In the genomic region with DNA sequence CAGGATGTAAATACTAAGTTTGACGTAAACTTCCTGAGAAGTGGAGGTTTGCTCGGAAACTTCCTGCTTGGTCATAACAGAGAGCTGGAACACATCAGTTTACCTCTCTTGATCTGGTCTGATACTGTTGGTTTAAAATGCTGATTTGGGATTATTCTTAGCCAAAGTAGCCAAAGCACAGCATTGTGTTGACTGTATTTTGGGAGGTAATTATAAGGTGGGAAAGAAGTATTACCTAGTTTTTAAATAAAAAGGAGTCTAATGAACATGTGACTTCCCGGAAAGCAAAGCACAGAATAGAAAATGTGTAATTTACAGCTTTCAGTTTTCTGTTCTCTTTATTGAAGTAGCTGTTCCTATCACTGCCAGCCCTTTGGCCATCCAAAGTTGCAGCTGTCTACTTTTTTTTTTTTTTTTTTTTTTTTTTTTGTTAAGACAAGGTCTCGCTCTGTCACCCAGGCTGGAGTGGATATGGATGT, we compare ENCODE assay signal across 9 cellular contexts. TPM values are rescaled to one million over a fixed set of nuclear protein-coding genes. Genes with fewer than 3 reads are reported as not detected.
DNase-seq lines count a peak whose midpoint lies in the region; ATAC-seq and TF ChIP-seq lines count a peak whose summit lies in the region.
"Had no signal": no experiment of that assay in that cellular context is flagged by ENCODE, and none has a peak within 500 bp of the region (broad histone marks: within the 10 kb centered on the region; RNA-seq: fewer than 3 reads in every experiment).

No MANE protein-coding gene starts in this region.

- peak overlapping the region; percentile 65 to 91 for H3K4me3 Mint-ChIP-seq in activated T-cell treated with anti-CD3 and anti-CD28 coated beads, Interleukin-2, amount 50 U/mL, for 72 hours
- H3K4me3 Mint-ChIP-seq in activated CD8-positive, alpha-beta T cell treated with anti-CD3 and anti-CD28 coated beads, Interleukin-2, amount 10 ng/mL, durations not matched to agents 7 days and 5 days = peak overlapping the region; percentile 76
- peak overlapping the region; percentile 77 for H3K4me3 Mint-ChIP-seq in stimulated activated naive CD8-positive, alpha-beta T cell treated with anti-CD3 and anti-CD28 coated beads, Interleukin-15, Interleukin-2, amounts not matched to agents 100 ng/mL and 50 ng/mL, for 24 hours

- no peak for TF ChIP-seq POLR2A in body of pancreas (IDR thresholded peaks at IDR 0.05)

- H3K4me1 ChIP-seq in body of pancreas = no peaks in the 10 kb centered on the region

- no peak for TF ChIP-seq CTCF in body of pancreas (IDR thresholded peaks at IDR 0.05)

- peak; percentile 65 to 68 for ATAC-seq in activated T-cell treated with anti-CD3 and anti-CD28 coated beads, Interleukin-2, amount 50 U/mL, for 72 hours (replicated peaks in 1 of 2)
- ATAC-seq in HG02798 (IDR thresholded peaks at IDR 0.05; ENCODE audit: poor library complexity, unreplicated experiment) (peak; percentile 79), body of pancreas (no peak)
- peak; percentile 67 for ATAC-seq in activated CD8-positive, alpha-beta T cell treated with anti-CD3 and anti-CD28 coated beads, Interleukin-2, amount 10 ng/mL, durations not matched to agents 7 days and 5 days

- peaks cover 52% of the 10 kb centered on the region for H3K4me1 Mint-ChIP-seq in activated T-cell treated with anti-CD3 and anti-CD28 coated beads, Interleukin-2, amount 50 U/mL, for 72 hours (ENCODE audit: low read depth)
- peaks cover 29% of the 10 kb centered on the region for H3K4me1 Mint-ChIP-seq in activated CD8-positive, alpha-beta T cell treated with anti-CD3 and anti-CD28 coated beads, Interleukin-2, amount 10 ng/mL, durations not matched to agents 7 days and 5 days (ENCODE audit: low read depth)
- H3K4me1 Mint-ChIP-seq in stimulated activated naive CD8-positive, alpha-beta T cell treated with anti-CD3 and anti-CD28 coated beads, Interleukin-15, Interleukin-2, amounts not matched to agents 100 ng/mL and 50 ng/mL, for 24 hours (ENCODE audit: low read depth) = peaks cover 48% of the 10 kb centered on the region

- H3K36me3 ChIP-seq in body of pancreas (replicated peaks in 1 of 2; ENCODE audit: insufficient read depth in 1 of 2, low read depth in 2 of 2) = no peaks in the 10 kb centered on the region
- H3K36me3 ChIP-seq: cardiac muscle cell had no signal

- WGBS in body of pancreas, 2 donors = 66 to 82% methylated on average over 4 of the region's 4 CpGs

- intact Hi-C loops in body of pancreas (cut with DNase I) = no loop called here

- POLR2A ChIA-PET in activated CD8-positive, alpha-beta T cell treated with anti-CD3 and anti-CD28 coated beads, Interleukin-2, amount 10 ng/mL, durations not matched to agents 7 days and 5 days (lab: Charles Lee) = interaction anchor here (0.7 to 2.8 kb wide), 7 partner anchors 23 to 115 kb away, joined by 3 to 9 read pairs (median 4); partner anchors contain the start of genes BAZ1A, FAM177A1 and SRP54

- H3K27me3 ChIP-seq in body of pancreas = no peaks in the 10 kb centered on the region
- H3K27me3 ChIP-seq: cardiac muscle cell had no signal

- H3K27ac ChIP-seq in body of pancreas = no peak overlapping the region
- H3K27ac ChIP-seq: cardiac muscle cell had no signal

- DNase-seq in activated T-cell treated with anti-CD3 and anti-CD28 coated beads, Interleukin-2, amount 50 U/mL, for 72 hours = peak; percentile 17 to 21
- no peak for DNase-seq in activated T-cell treated with anti-CD3 and anti-CD28 coated beads, Interleukin-2, amount 50 U/mL, for 48 hours
- DNase-seq in activated CD8-positive, alpha-beta T cell treated with anti-CD3 and anti-CD28 coated beads, Interleukin-2, amount 10 ng/mL, durations not matched to agents 7 days and 5 days = peak; percentile 44
- DNase-seq in body of pancreas (no peak), iPS-NIHi11 (ENCODE audit: low spot score) (no peak), inferior parietal cortex (ENCODE audit: extremely low spot score) (no peak)

- no peaks in the 10 kb centered on the region for H3K27me3 Mint-ChIP-seq in activated T-cell treated with anti-CD3 and anti-CD28 coated beads, Interleukin-2, amount 50 U/mL, for 72 hours (ENCODE audit: low read depth)
- no peaks in the 10 kb centered on the region for H3K27me3 Mint-ChIP-seq in activated CD8-positive, alpha-beta T cell treated with anti-CD3 and anti-CD28 coated beads, Interleukin-2, amount 10 ng/mL, durations not matched to agents 7 days and 5 days (ENCODE audit: low read depth)
- H3K27me3 Mint-ChIP-seq in stimulated activated naive CD8-positive, alpha-beta T cell treated with anti-CD3 and anti-CD28 coated beads, Interleukin-15, Interleukin-2, amounts not matched to agents 100 ng/mL and 50 ng/mL, for 24 hours = no peaks in the 10 kb centered on the region

- CTCF ChIA-PET in activated CD8-positive, alpha-beta T cell treated with anti-CD3 and anti-CD28 coated beads, Interleukin-2, amount 10 ng/mL, durations not matched to agents 7 days and 5 days (lab: Charles Lee) = interaction anchor here (0.6 to 1.2 kb wide), 2 partner anchors 53 to 890 kb away, joined by 3 to 4 read pairs; no protein-coding TSS in a partner anchor

- H3K27ac Mint-ChIP-seq in activated T-cell treated with anti-CD3 and anti-CD28 coated beads, Interleukin-2, amount 50 U/mL, for 72 hours = peak overlapping the region; percentile 100
- peak overlapping the region; percentile 96 for H3K27ac Mint-ChIP-seq in activated CD8-positive, alpha-beta T cell treated with anti-CD3 and anti-CD28 coated beads, Interleukin-2, amount 10 ng/mL, durations not matched to agents 7 days and 5 days
- H3K27ac Mint-ChIP-seq in stimulated activated naive CD8-positive, alpha-beta T cell treated with anti-CD3 and anti-CD28 coated beads, Interleukin-15, Interleukin-2, amounts not matched to agents 100 ng/mL and 50 ng/mL, for 24 hours = peak overlapping the region; percentile 97

- no peaks in the 10 kb centered on the region for H3K9me3 ChIP-seq in body of pancreas

- no peak overlapping the region for H3K4me3 ChIP-seq in body of pancreas
- H3K4me3 ChIP-seq: cardiac muscle cell had no signal

- H3K36me3 Mint-ChIP-seq in activated T-cell treated with anti-CD3 and anti-CD28 coated beads, Interleukin-2, amount 50 U/mL, for 72 hours (ENCODE audit: insufficient read depth in 2 of 2) = peaks cover 0 to 4% of the 10 kb centered on the region in 2 donors
- peaks cover 9% of the 10 kb centered on the region for H3K36me3 Mint-ChIP-seq in activated CD8-positive, alpha-beta T cell treated with anti-CD3 and anti-CD28 coated beads, Interleukin-2, amount 10 ng/mL, durations not matched to agents 7 days and 5 days (ENCODE audit: low read depth)
- H3K36me3 Mint-ChIP-seq in stimulated activated naive CD8-positive, alpha-beta T cell treated with anti-CD3 and anti-CD28 coated beads, Interleukin-15, Interleukin-2, amounts not matched to agents 100 ng/mL and 50 ng/mL, for 24 hours (ENCODE audit: low read depth) = peaks cover 5% of the 10 kb centered on the region

- no peaks in the 10 kb centered on the region for H3K9me3 Mint-ChIP-seq in activated T-cell treated with anti-CD3 and anti-CD28 coated beads, Interleukin-2, amount 50 U/mL, for 72 hours
- H3K9me3 Mint-ChIP-seq in activated CD8-positive, alpha-beta T cell treated with anti-CD3 and anti-CD28 coated beads, Interleukin-2, amount 10 ng/mL, durations not matched to agents 7 days and 5 days (ENCODE audit: insufficient read depth) = no peaks in the 10 kb centered on the region
- H3K9me3 Mint-ChIP-seq in stimulated activated naive CD8-positive, alpha-beta T cell treated with anti-CD3 and anti-CD28 coated beads, Interleukin-15, Interleukin-2, amounts not matched to agents 100 ng/mL and 50 ng/mL, for 24 hours = peaks cover 4% of the 10 kb centered on the region

RNA-seq across cellular contexts. Expression of gene SRP54, which starts 52.2 kb away (rescaled TPM):
- total RNA-seq in activated T-cell treated with anti-CD3 and anti-CD28 coated beads, Interleukin-2, amount 50 U/mL, for 72 hours = 10 to 100 TPM; 81.6 to 84.3 TPM
- total RNA-seq in activated CD8-positive, alpha-beta T cell treated with anti-CD3 and anti-CD28 coated beads, Interleukin-2, amount 10 ng/mL, durations not matched to agents 7 days and 5 days = 10 to 100 TPM; 58.6 to 61.6 TPM
- 10 to 100 TPM; 38.2 to 61.5 TPM for total RNA-seq in body of pancreas

RNA-seq across cellular contexts. Expression of gene BAZ1A, which starts 55.5 kb away (rescaled TPM):
- total RNA-seq in activated T-cell treated with anti-CD3 and anti-CD28 coated beads, Interleukin-2, amount 50 U/mL, for 72 hours = 10 to 100 TPM; 44.4 to 57.2 TPM
- total RNA-seq in activated CD8-positive, alpha-beta T cell treated with anti-CD3 and anti-CD28 coated beads, Interleukin-2, amount 10 ng/mL, durations not matched to agents 7 days and 5 days = 10 to 100 TPM; 52.7 to 54.2 TPM
- total RNA-seq in body of pancreas = 10 to 100 TPM; 10.5 to 18.2 TPM

Comparison
In these comparisons a context has a peak if more than half of its experiments do, and no peak if none do; other contexts are left out.
1. DNase-seq: peak in activated T-cell treated with anti-CD3 and anti-CD28 coated beads, Interleukin-2, amount 50 U/mL, for 72 hours (2 of 2) and activated CD8-positive, alpha-beta T cell treated with anti-CD3 and anti-CD28 coated beads, Interleukin-2, amount 10 ng/mL, durations not matched to agents 7 days and 5 days (single experiment); none in activated T-cell treated with anti-CD3 and anti-CD28 coated beads, Interleukin-2, amount 50 U/mL, for 48 hours (0 of 2), body of pancreas (0 of 4), iPS-NIHi11 (single experiment) and inferior parietal cortex (single experiment).
2. Peak in every context shown above with its lines, with median percentiles within 50 percentile points of each other: H3K27ac Mint-ChIP-seq and H3K4me3 Mint-ChIP-seq.